In the genomic region with DNA sequence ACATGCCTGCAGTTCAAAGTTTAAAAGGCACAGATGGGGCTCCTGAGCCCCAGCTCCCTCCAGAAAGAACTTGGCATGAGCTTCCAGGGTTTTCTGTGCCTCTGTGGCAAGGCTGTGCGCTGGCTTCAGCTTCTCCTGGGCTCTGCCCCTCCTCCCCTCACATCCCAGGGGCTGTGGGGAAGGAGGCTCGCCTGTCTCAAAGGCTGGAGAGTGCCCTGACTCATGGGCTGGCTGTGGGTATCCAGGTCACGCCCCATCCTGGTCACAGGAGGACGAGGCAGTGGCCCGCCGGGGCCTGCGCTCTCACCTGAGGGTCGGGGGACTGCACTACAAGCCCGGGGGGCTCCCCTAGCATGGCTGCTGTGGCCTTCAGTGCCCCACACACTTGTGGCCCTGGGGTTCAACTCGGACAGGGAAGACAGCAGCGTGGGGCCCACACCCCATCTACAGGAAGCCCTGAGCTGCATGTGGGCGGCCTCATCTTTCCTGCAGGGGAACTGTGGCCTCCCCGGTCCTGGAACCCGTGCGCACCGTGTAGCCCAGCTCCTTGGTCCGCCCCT, we compare ENCODE assay signal across 25 cellular contexts. TPM values are rescaled to one million over a fixed set of nuclear protein-coding genes. Genes with fewer than 3 reads are reported as not detected.
DNase-seq lines count a peak whose midpoint lies in the region; ATAC-seq, FAIRE-seq and TF ChIP-seq lines count a peak whose summit lies in the region.
"Had no signal": no experiment of that assay in that cellular context is flagged by ENCODE, and none has a peak within 500 bp of the region (broad histone marks: within the 10 kb centered on the region; RNA-seq: fewer than 3 reads in every experiment).

No MANE protein-coding gene starts in this region.

- no peaks in the 10 kb centered on the region for H3K79me2 ChIP-seq in H1 (ENCODE audit: control insufficient read depth in 1 of 2, insufficient read depth in 2 of 2, low read length in 2 of 2)

- no peak for TF ChIP-seq RAD21 in H1 (IDR thresholded peaks at IDR 0.05 in 1 of 2, conservative IDR thresholded peaks at IDR 0.05 in 1 of 2; ENCODE audit: low read depth in 2 of 2, low read length in 2 of 2)

- no peaks in the 10 kb centered on the region for H3K23me2 ChIP-seq in H1 (ENCODE audit: low read depth, low read length)

- POLR2A ChIA-PET in H1 (lab: Charles Lee; ENCODE audit: partially characterized antibody): interaction anchor here (0.8 to 4.2 kb wide), 4 partner anchors 13 to 171 kb away, joined by 3 to 15 read pairs (median 4); no protein-coding TSS in a partner anchor
- POLR2A ChIA-PET in naive thymus-derived CD4-positive, alpha-beta T cell (lab: Charles Lee): no interaction called here
- POLR2A ChIA-PET in CD8-positive, alpha-beta T cell (lab: Charles Lee): no interaction called here

- intact Hi-C loops in naive thymus-derived CD4-positive, alpha-beta T cell (cut with micrococcal nuclease): no loop called here
- intact Hi-C loops in CD8-positive, alpha-beta T cell (cut with DNase I, micrococcal nuclease): no loop called here

- peaks cover 8 to 29% of the 10 kb centered on the region in 2 experiments for H4K20me1 ChIP-seq in H1 (replicated peaks in 1 of 2; ENCODE audit: control insufficient read depth in 1 of 2, insufficient read depth in 2 of 2, low read length in 2 of 2)

- CTCF ChIA-PET in H1 (lab: Charles Lee; ENCODE audit: partially characterized antibody): interaction anchor here (0.7 to 5.8 kb wide), 33 partner anchors 11 to 366 kb away, joined by 3 to 72 read pairs (median 4); no protein-coding TSS in a partner anchor
- CTCF ChIA-PET in naive thymus-derived CD4-positive, alpha-beta T cell (lab: Charles Lee): interaction anchor here (1.0 kb wide), 1 partner anchor 143 kb away, joined by 5 read pairs; no protein-coding TSS in a partner anchor
- CTCF ChIA-PET in CD8-positive, alpha-beta T cell (lab: Charles Lee): interaction anchor here (1.3 kb wide), 1 partner anchor 34 kb away, joined by 4 read pairs; no protein-coding TSS in a partner anchor

- no peak overlapping the region for H2BK20ac ChIP-seq in H1 (ENCODE audit: low read length)

- peak; percentile 7 for ATAC-seq in naive thymus-derived CD4-positive, alpha-beta T cell
- ATAC-seq in CD8-positive, alpha-beta T cell: no peak
- no peak for ATAC-seq in GM21619 (IDR thresholded peaks at IDR 0.05; ENCODE audit: unreplicated experiment)
- ATAC-seq: GM12878 had no signal

- H3K9me3 Mint-ChIP-seq in naive thymus-derived CD4-positive, alpha-beta T cell: peaks cover 0 to 5% (median 0%) of the 10 kb centered on the region in 11 donors
- H3K9me3 Mint-ChIP-seq in CD8-positive, alpha-beta T cell: peaks cover 3% of the 10 kb centered on the region

- H2BK5ac ChIP-seq in H1 (ENCODE audit: low read depth, low read length): 0 out of 2 replicates have a peak overlapping the region, but pooled peaks have one; percentile 39

- 91% methylated on average over 10 of the region's 17 CpGs; no CpG with 5 or more reads in 1 of the 2 experiments for WGBS in H1 (ENCODE audit: extremely low coverage in 1 of 2, insufficient coverage in 1 of 2, insufficient read length in 1 of 2, insufficient replicate concordance in 2 of 2, low coverage in 1 of 2, low lambda C conversion rate in 2 of 2, missing lambda C conversion rate in 1 of 2), 2 experiments

- no peak overlapping the region for H3K4me2 ChIP-seq in H1 (ENCODE audit: insufficient read depth in 1 of 2, low read depth in 2 of 2, low read length in 2 of 2)
- H3K4me2 ChIP-seq: KMS-11, SK-N-SH had no signal

- H3K27me3 ChIP-seq in BE2C: no peaks in the 10 kb centered on the region
- H3K27me3 ChIP-seq in H1 (replicated peaks in 1 of 4; ENCODE audit: control insufficient read depth in 3 of 4, extremely low read depth in 1 of 4, insufficient read depth in 3 of 4, low read length in 3 of 4): no peaks in the 10 kb centered on the region
- no peaks in the 10 kb centered on the region for H3K27me3 ChIP-seq in naive thymus-derived CD4-positive, alpha-beta T cell (ENCODE audit: control insufficient read depth in 2 of 2, insufficient read depth in 2 of 2, low read length in 2 of 2)
- H3K27me3 ChIP-seq in CD8-positive, alpha-beta T cell (ENCODE audit: insufficient read depth, low read length): no peaks in the 10 kb centered on the region

- H2BK15ac ChIP-seq in H1 (ENCODE audit: low read length): no peak overlapping the region

- H3K9me3 ChIP-seq in BE2C: no peaks in the 10 kb centered on the region
- no peaks in the 10 kb centered on the region for H3K9me3 ChIP-seq in H1 (ENCODE audit: insufficient read depth in 2 of 2, low read depth in 1 of 2, low read length in 1 of 2)
- no peaks in the 10 kb centered on the region for H3K9me3 ChIP-seq in naive thymus-derived CD4-positive, alpha-beta T cell (ENCODE audit: control insufficient read depth in 2 of 3, low read length in 3 of 3)
- H3K9me3 ChIP-seq in CD8-positive, alpha-beta T cell (ENCODE audit: low read length): no peaks in the 10 kb centered on the region
- H3K9me3 ChIP-seq: HAP-1, SK-N-SH had no signal

- no peak overlapping the region for H4K8ac ChIP-seq in H1 (ENCODE audit: extremely low read depth, insufficient read depth, low read length)

- peaks cover 7% of the 10 kb centered on the region; the same call in 1 of the 2 replicates for H3K79me1 ChIP-seq in H1 (ENCODE audit: low read depth, low read length)

- H4K5ac ChIP-seq in H1 (ENCODE audit: insufficient read length, low read depth, low read length): no peak overlapping the region

- H3K18ac ChIP-seq in H1 (ENCODE audit: extremely low read depth, low read length): no peak overlapping the region

- TF ChIP-seq EP300 in H1 (IDR thresholded peaks at IDR 0.05; ENCODE audit: borderline replicate concordance in 1 of 2, low read depth in 2 of 2, low read length in 2 of 2): no peak

- DNase-seq in BE2C (peak; percentile 3), HK-2 (ENCODE audit: unreplicated experiment) (peak; percentile 53), H1 (ENCODE audit: low read depth in 1 of 2, low spot score in 2 of 2) (no peak), NCI-H2029 treated with DMSO at 0.1 percent for 48 hours (lab: John Stamatoyannopoulos, UW) (no peak), UCSD-AML1 (lab: John Stamatoyannopoulos, UW; ENCODE audit: unreplicated experiment) (no peak)
- peak in 1 of 9 donors; percentile 6 for DNase-seq in naive thymus-derived CD4-positive, alpha-beta T cell
- DNase-seq in CD8-positive, alpha-beta T cell: no peak
- DNase-seq: CD4-positive, CD25-positive, alpha-beta regulatory T cell; COR-L47; DMS 273 treated with DMSO at 0.1 percent for 48 hours; DMS79 treated with DMSO at 0.1 percent for 48 hours; GM23248; IMR-90; NCI-H1105; NCI-H2081; NCI-H2171; NCI-H345; SHP77 treated with DMSO at 0.1 percent for 48 hours; SK-N-SH had no signal

- no peak for TF ChIP-seq CTCF in BE2C (IDR thresholded peaks at IDR 0.05; ENCODE audit: low read depth, low read length)
- TF ChIP-seq CTCF in H1 (IDR thresholded peaks at IDR 0.05; ENCODE audit: control extremely low read depth in 1 of 3, insufficient read depth in 1 of 3, low read depth in 1 of 3, low read length in 3 of 3): no peak
- no peak for TF ChIP-seq CTCF in CD8-positive, alpha-beta T cell (IDR thresholded peaks at IDR 0.05)

- H2AFZ ChIP-seq in H1 (ENCODE audit: low read length): no peak overlapping the region
- H2AFZ ChIP-seq: GM23248 had no signal

- H2AK5ac ChIP-seq in H1 (ENCODE audit: low read depth, low read length): no peak overlapping the region

- H3K23ac ChIP-seq in H1 (ENCODE audit: insufficient read length): no peak overlapping the region

- no peak overlapping the region for H2BK12ac ChIP-seq in H1 (ENCODE audit: low read depth, low read length)

- H3K14ac ChIP-seq in H1 (ENCODE audit: insufficient read length): no peak overlapping the region

- peak overlapping the region in 1 of 9 donors; percentile 30 for H3K27ac Mint-ChIP-seq in naive thymus-derived CD4-positive, alpha-beta T cell
- H3K27ac Mint-ChIP-seq in CD8-positive, alpha-beta T cell: no peak overlapping the region
- H3K27ac Mint-ChIP-seq: CD4-positive, CD25-positive, alpha-beta regulatory T cell had no signal

- no peak overlapping the region for H3K9ac ChIP-seq in H1 (replicated peaks in 1 of 4; ENCODE audit: extremely low read depth in 1 of 4, low read depth in 3 of 4, low read length in 3 of 4)
- H3K9ac ChIP-seq: GM23248, KMS-11, SK-N-SH had no signal

- no peak overlapping the region for H3K4ac ChIP-seq in H1 (replicated peaks; ENCODE audit: insufficient read length, low read depth, low read length)

- no peak for TF ChIP-seq POLR2A in H1 (IDR thresholded peaks at IDR 0.05; ENCODE audit: control extremely low read depth in 1 of 2, low read depth in 2 of 2, low read length in 2 of 2)

- H3K56ac ChIP-seq in H1 (replicated peaks; ENCODE audit: insufficient read length, low read depth, low read length): no peak overlapping the region

- peaks cover 0 to 3% (median 0%) of the 10 kb centered on the region in 7 donors for H3K4me1 Mint-ChIP-seq in naive thymus-derived CD4-positive, alpha-beta T cell
- H3K4me1 Mint-ChIP-seq in CD8-positive, alpha-beta T cell (ENCODE audit: low read depth): no peaks in the 10 kb centered on the region
- H3K4me1 Mint-ChIP-seq: CD4-positive, CD25-positive, alpha-beta regulatory T cell had no signal

- H3K27ac ChIP-seq in H1 (ENCODE audit: low read depth, low read length): no peak overlapping the region
- no peak overlapping the region for H3K27ac ChIP-seq in naive thymus-derived CD4-positive, alpha-beta T cell (ENCODE audit: low read depth, low read length)
- no peak overlapping the region for H3K27ac ChIP-seq in CD8-positive, alpha-beta T cell (ENCODE audit: low read depth, low read length)
- H3K27ac ChIP-seq: GM23248, KMS-11 had no signal

- H3K4me1 ChIP-seq in BE2C (no peaks in the 10 kb centered on the region), H1 (replicated peaks in 1 of 4; ENCODE audit: control insufficient read depth in 3 of 4, insufficient read depth in 4 of 4, low read length in 3 of 4) (0 out of 7 replicates have a peak, but pooled peaks cover 0 to 2% (median under 1%) of the 10 kb centered on the region in 4 experiments)
- H3K4me1 ChIP-seq in naive thymus-derived CD4-positive, alpha-beta T cell (ENCODE audit: control insufficient read depth in 2 of 2, insufficient read depth in 2 of 2, low read length in 2 of 2): no peaks in the 10 kb centered on the region
- no peaks in the 10 kb centered on the region for H3K4me1 ChIP-seq in CD8-positive, alpha-beta T cell (ENCODE audit: insufficient read depth, low read length)
- H3K4me1 ChIP-seq: HAP-1 had no signal

- no peak overlapping the region for H3K4me3 Mint-ChIP-seq in naive thymus-derived CD4-positive, alpha-beta T cell
- H3K4me3 Mint-ChIP-seq in CD8-positive, alpha-beta T cell: no peak overlapping the region
- H3K4me3 Mint-ChIP-seq: CD4-positive, CD25-positive, alpha-beta regulatory T cell had no signal

- H4K91ac ChIP-seq in H1 (replicated peaks; ENCODE audit: insufficient read length, low read length): no peak overlapping the region

- H3K36me3 ChIP-seq in BE2C (peaks cover 74% of the 10 kb centered on the region), H1 (ENCODE audit: control insufficient read depth in 2 of 4, insufficient read depth in 4 of 4, low read length in 3 of 4) (peaks cover 14 to 69% (median 47%) of the 10 kb centered on the region in 4 experiments; a peak in 7 of 8 replicates)
- peaks cover 0 to 94% (median 17%) of the 10 kb centered on the region in 3 experiments for H3K36me3 ChIP-seq in naive thymus-derived CD4-positive, alpha-beta T cell (ENCODE audit: control insufficient read depth in 2 of 3, insufficient read depth in 3 of 3, low read length in 3 of 3)
- peaks cover 42% of the 10 kb centered on the region for H3K36me3 ChIP-seq in CD8-positive, alpha-beta T cell (ENCODE audit: insufficient read depth, low read length)

- no peak for FAIRE-seq in H1 (lab: Jason Lieb, UNC)
- FAIRE-seq: GM12878 had no signal

- peaks cover 13 to 60% (median 31%) of the 10 kb centered on the region in 5 donors for H3K36me3 Mint-ChIP-seq in naive thymus-derived CD4-positive, alpha-beta T cell
- peaks cover 79% of the 10 kb centered on the region for H3K36me3 Mint-ChIP-seq in CD8-positive, alpha-beta T cell

- H3K27me3 Mint-ChIP-seq in naive thymus-derived CD4-positive, alpha-beta T cell: no peaks in the 10 kb centered on the region
- no peaks in the 10 kb centered on the region for H3K27me3 Mint-ChIP-seq in CD8-positive, alpha-beta T cell (ENCODE audit: low read depth)
- H3K27me3 Mint-ChIP-seq: CD4-positive, CD25-positive, alpha-beta regulatory T cell had no signal

- H2BK120ac ChIP-seq in H1 (replicated peaks; ENCODE audit: low read depth, low read length): no peak overlapping the region

- H3K4me3 ChIP-seq in BE2C (ENCODE audit: low read depth, low read length) (no peak overlapping the region), H1 (ENCODE audit: extremely low read depth in 1 of 4, insufficient read depth in 2 of 4, low read depth in 3 of 4, low read length in 4 of 4) (no peak overlapping the region)
- no peak overlapping the region for H3K4me3 ChIP-seq in naive thymus-derived CD4-positive, alpha-beta T cell (ENCODE audit: low read length)
- H3K4me3 ChIP-seq in CD8-positive, alpha-beta T cell (ENCODE audit: low read depth, low read length): no peak overlapping the region
- H3K4me3 ChIP-seq: GM12878, GM23248, HAP-1 had no signal

RNA-seq across cellular contexts. Expression of a gene that starts 17.9 kb away (rescaled TPM):
- 74.0 TPM for polyA plus RNA-seq in BE2C (2012; ENCODE audit: insufficient read depth, insufficient read length, low read depth)
- total RNA-seq in H1 (2021; fragmentation: NEBNext Ultra II Directional; extraction: Animal tissue kit (Norgen Biotek cat#: 25700)): 101 and 106 TPM in 2 replicates
- 31.1 and 39.6 TPM in 2 replicates for polyA plus RNA-seq in H1 (2011; rRNA removed)
- 80.4 TPM for polyA plus RNA-seq in H1 (2011; cell fraction: cytosol; rRNA removed)
- 79.1 TPM for polyA plus RNA-seq in H1 (2011; cell fraction: nucleus; rRNA removed)
- 76.1 to 129 TPM (median 105 TPM) in 4 replicates for polyA plus RNA-seq in H1 (2012, experiment 1 of 2)
- polyA plus RNA-seq in H1 (2012, experiment 2 of 2): 55.3 TPM
- polyA plus RNA-seq in H1 (2013, experiment 1 of 2): 89.8 TPM
- polyA plus RNA-seq in H1 (2013, experiment 2 of 2): 106 TPM
- 31.4 and 55.9 TPM in 2 replicates for polyA minus RNA-seq in H1 (2011; rRNA and poly(A)+ RNA removed)
- 47.0 TPM for polyA minus RNA-seq in H1 (2011; cell fraction: cytosol; rRNA and poly(A)+ RNA removed)
- 33.5 TPM for polyA minus RNA-seq in H1 (2011; cell fraction: nucleus; rRNA and poly(A)+ RNA removed)
- 10 to 100 TPM; 65.2 to 88.6 (median 79.4) TPM for total RNA-seq in naive thymus-derived CD4-positive, alpha-beta T cell
- 100 to 1,000 TPM; 103 to 126 TPM for polyA plus RNA-seq in naive thymus-derived CD4-positive, alpha-beta T cell
- 10 to 100 TPM; 94.6 to 97.4 TPM for total RNA-seq in CD8-positive, alpha-beta T cell

RNA-seq across cellular contexts. Expression of a gene that starts 51.2 kb away (rescaled TPM):
- 0.83 TPM for polyA plus RNA-seq in BE2C (2012; ENCODE audit: insufficient read depth, insufficient read length, low read depth)
- total RNA-seq in H1 (2021; fragmentation: NEBNext Ultra II Directional; extraction: Animal tissue kit (Norgen Biotek cat#: 25700)): not detected in 2 replicates
- polyA plus RNA-seq in H1 (2011; rRNA removed): 0.32 and 0.36 TPM in 2 replicates
- 0.19 TPM for polyA plus RNA-seq in H1 (2011; cell fraction: cytosol; rRNA removed)
- 0.27 TPM for polyA plus RNA-seq in H1 (2011; cell fraction: nucleus; rRNA removed)
- 0.09 to 0.32 TPM (median 0.25 TPM) in 3 of 4 replicates, not detected in the other for polyA plus RNA-seq in H1 (2012, experiment 1 of 2)
- polyA plus RNA-seq in H1 (2012, experiment 2 of 2): 0.09 TPM
- polyA plus RNA-seq in H1 (2013, experiment 1 of 2): 0.14 TPM
- polyA plus RNA-seq in H1 (2013, experiment 2 of 2): 0.13 TPM
- not detected in 2 replicates for polyA minus RNA-seq in H1 (2011; rRNA and poly(A)+ RNA removed)
- polyA minus RNA-seq in H1 (2011; cell fraction: cytosol; rRNA and poly(A)+ RNA removed): not detected
- polyA minus RNA-seq in H1 (2011; cell fraction: nucleus; rRNA and poly(A)+ RNA removed): not detected
- total RNA-seq in naive thymus-derived CD4-positive, alpha-beta T cell: not detected
- not detected for polyA plus RNA-seq in naive thymus-derived CD4-positive, alpha-beta T cell
- not detected for total RNA-seq in CD8-positive, alpha-beta T cell
- total RNA-seq: A673; CD4-positive, CD25-positive, alpha-beta regulatory T cell; GM23248; IMR-90 had no signal
- polyA plus RNA-seq: BJ, GM23248, IMR-90, SK-N-SH had no signal

Comparison
In these comparisons a context has a peak if more than half of its experiments do, and no peak if none do; other contexts are left out.
1. DNase-seq: peak in BE2C (single experiment) and HK-2 (single experiment); none in H1 (0 of 2), CD8-positive, alpha-beta T cell (0 of 7), NCI-H2029 treated with DMSO at 0.1 percent for 48 hours (single experiment) and UCSD-AML1 (single experiment).